Comparison of ENCODE assay signal across 2 cellular contexts in the genomic region with DNA sequence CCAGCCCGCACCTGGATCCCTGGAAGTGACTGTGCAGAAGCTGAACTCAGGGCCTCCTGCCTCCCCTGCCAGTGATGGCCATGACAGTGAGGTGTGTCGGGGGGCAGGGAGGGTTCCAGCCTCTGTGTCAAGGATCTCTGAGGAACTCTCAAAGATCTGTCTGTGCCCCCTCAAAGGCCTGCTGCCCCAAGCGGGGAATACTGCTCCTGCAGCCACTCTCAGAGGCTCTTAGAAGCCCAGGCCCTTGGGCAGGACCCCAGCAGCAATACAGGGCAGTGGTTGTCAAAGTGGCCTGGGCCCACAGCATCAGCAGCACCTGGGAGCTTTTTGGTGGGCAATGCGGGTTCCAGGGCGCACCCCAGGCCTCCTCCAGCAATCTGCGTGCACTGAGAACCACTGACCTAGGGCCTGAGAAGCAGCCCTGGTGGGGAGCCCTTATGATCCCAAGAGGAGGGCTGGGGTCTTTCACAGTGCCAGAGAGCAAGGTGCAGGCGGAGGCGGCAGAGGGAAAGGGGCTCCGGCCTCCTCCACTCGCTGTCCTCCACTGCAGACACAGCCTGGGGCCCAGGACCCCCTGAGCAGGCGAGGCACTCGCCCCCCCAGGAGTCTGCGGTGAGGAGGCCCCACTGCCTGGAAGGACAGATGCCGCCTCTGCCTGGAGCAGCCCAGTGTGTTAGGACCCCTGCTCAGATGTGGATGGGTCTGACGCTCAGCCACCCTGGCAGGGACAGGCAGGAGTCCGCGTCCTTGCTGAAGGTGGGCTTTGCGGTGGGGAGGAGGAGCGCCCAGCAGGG.
TF ChIP-seq lines count a peak whose summit lies in the region.

No MANE protein-coding gene starts in this region.

TF ChIP-seq in GM23338, 12 proteins besides CTCF, POLR2A, EP300 and RAD21 (continued from another document):
- TF ChIP-seq, protein P1, sequence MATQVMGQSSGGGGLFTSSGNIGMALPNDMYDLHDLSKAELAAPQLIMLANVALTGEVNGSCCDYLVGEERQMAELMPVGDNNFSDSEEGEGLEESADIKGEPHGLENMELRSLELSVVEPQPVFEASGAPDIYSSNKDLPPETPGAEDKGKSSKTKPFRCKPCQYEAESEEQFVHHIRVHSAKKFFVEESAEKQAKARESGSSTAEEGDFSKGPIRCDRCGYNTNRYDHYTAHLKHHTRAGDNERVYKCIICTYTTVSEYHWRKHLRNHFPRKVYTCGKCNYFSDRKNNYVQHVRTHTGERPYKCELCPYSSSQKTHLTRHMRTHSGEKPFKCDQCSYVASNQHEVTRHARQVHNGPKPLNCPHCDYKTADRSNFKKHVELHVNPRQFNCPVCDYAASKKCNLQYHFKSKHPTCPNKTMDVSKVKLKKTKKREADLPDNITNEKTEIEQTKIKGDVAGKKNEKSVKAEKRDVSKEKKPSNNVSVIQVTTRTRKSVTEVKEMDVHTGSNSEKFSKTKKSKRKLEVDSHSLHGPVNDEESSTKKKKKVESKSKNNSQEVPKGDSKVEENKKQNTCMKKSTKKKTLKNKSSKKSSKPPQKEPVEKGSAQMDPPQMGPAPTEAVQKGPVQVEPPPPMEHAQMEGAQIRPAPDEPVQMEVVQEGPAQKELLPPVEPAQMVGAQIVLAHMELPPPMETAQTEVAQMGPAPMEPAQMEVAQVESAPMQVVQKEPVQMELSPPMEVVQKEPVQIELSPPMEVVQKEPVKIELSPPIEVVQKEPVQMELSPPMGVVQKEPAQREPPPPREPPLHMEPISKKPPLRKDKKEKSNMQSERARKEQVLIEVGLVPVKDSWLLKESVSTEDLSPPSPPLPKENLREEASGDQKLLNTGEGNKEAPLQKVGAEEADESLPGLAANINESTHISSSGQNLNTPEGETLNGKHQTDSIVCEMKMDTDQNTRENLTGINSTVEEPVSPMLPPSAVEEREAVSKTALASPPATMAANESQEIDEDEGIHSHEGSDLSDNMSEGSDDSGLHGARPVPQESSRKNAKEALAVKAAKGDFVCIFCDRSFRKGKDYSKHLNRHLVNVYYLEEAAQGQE (IDR thresholded peaks at IDR 0.05; ENCODE audit: unreplicated experiment) = no peak
- no peak for TF ChIP-seq POLR2AphosphoS5 (IDR thresholded peaks at IDR 0.05; ENCODE audit: low read depth)
- no peak for TF ChIP-seq STAT1 (IDR thresholded peaks at IDR 0.05; ENCODE audit: unreplicated experiment)
- no peak for TF ChIP-seq ZNF331 (CRISPR knock-in tag; IDR thresholded peaks at IDR 0.05; ENCODE audit: low read depth)
TF ChIP-seq in GM23338: peak in this region for 0.

TF ChIP-seq in WTC11, 78 proteins besides CTCF, POLR2A, EP300 and RAD21 (continued from another document):
- no peak for TF ChIP-seq CBFB (CRISPR knock-in tag; IDR thresholded peaks at IDR 0.05; ENCODE audit: low read depth)
- TF ChIP-seq, protein P2, sequence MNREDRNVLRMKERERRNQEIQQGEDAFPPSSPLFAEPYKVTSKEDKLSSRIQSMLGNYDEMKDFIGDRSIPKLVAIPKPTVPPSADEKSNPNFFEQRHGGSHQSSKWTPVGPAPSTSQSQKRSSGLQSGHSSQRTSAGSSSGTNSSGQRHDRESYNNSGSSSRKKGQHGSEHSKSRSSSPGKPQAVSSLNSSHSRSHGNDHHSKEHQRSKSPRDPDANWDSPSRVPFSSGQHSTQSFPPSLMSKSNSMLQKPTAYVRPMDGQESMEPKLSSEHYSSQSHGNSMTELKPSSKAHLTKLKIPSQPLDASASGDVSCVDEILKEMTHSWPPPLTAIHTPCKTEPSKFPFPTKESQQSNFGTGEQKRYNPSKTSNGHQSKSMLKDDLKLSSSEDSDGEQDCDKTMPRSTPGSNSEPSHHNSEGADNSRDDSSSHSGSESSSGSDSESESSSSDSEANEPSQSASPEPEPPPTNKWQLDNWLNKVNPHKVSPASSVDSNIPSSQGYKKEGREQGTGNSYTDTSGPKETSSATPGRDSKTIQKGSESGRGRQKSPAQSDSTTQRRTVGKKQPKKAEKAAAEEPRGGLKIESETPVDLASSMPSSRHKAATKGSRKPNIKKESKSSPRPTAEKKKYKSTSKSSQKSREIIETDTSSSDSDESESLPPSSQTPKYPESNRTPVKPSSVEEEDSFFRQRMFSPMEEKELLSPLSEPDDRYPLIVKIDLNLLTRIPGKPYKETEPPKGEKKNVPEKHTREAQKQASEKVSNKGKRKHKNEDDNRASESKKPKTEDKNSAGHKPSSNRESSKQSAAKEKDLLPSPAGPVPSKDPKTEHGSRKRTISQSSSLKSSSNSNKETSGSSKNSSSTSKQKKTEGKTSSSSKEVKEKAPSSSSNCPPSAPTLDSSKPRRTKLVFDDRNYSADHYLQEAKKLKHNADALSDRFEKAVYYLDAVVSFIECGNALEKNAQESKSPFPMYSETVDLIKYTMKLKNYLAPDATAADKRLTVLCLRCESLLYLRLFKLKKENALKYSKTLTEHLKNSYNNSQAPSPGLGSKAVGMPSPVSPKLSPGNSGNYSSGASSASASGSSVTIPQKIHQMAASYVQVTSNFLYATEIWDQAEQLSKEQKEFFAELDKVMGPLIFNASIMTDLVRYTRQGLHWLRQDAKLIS (CRISPR knock-in tag; IDR thresholded peaks at IDR 0.05; ENCODE audit: borderline replicate concordance) = no peak
- no peak for TF ChIP-seq SP1 (CRISPR knock-in tag; conservative IDR thresholded peaks at IDR 0.05)
- TF ChIP-seq, protein P3, sequence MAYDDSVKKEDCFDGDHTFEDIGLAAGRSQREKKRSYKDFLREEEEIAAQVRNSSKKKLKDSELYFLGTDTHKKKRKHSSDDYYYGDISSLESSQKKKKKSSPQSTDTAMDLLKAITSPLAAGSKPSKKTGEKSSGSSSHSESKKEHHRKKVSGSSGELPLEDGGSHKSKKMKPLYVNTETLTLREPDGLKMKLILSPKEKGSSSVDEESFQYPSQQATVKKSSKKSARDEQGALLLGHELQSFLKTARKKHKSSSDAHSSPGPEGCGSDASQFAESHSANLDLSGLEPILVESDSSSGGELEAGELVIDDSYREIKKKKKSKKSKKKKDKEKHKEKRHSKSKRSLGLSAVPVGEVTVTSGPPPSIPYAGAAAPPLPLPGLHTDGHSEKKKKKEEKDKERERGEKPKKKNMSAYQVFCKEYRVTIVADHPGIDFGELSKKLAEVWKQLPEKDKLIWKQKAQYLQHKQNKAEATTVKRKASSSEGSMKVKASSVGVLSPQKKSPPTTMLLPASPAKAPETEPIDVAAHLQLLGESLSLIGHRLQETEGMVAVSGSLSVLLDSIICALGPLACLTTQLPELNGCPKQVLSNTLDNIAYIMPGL (CRISPR knock-in tag; IDR thresholded peaks at IDR 0.05) = no peak
- no peak for TF ChIP-seq NFE2L1 (CRISPR knock-in tag; IDR thresholded peaks at IDR 0.05)
- TF ChIP-seq FOXK1 (CRISPR knock-in tag; IDR thresholded peaks at IDR 0.05) = no peak
